Comparison of ENCODE assay signal across 19 cellular contexts in genomic region chr16:11377156-11377555, GRCh38.
"Had no signal": no experiment of that assay in that cellular context is flagged by ENCODE, and none has a peak within 500 bp of the region (broad histone marks: within the 10 kb centered on the region; RNA-seq: fewer than 3 reads in every experiment).

No MANE protein-coding gene starts in this region.

- DNase-seq: dermis blood vessel endothelial cell; dorsolateral prefrontal cortex; effector CD4-positive, alpha-beta T cell; effector memory CD4-positive, alpha-beta T cell; foreskin melanocyte; gastrocnemius medialis; glutamatergic neuron; head of caudate nucleus; heart right ventricle; hippocampal formation; left cardiac atrium; left lung; left ventricle myocardium superior; lower lobe of right lung; mesendoderm; midbrain; naive thymus-derived CD4-positive, alpha-beta T cell had no signal

- H3K27ac ChIP-seq: coronary artery, dorsolateral prefrontal cortex, esophagus muscularis mucosa, gastrocnemius medialis, heart right ventricle, left lung, lower lobe of right lung had no signal

- H3K4me1 ChIP-seq: esophagus muscularis mucosa, gastrocnemius medialis, lower lobe of right lung had no signal

- H3K9me3 ChIP-seq: esophagus muscularis mucosa, gastrocnemius medialis, heart right ventricle, left lung, lower lobe of right lung had no signal

- ATAC-seq: gastrocnemius medialis; heart right ventricle; left cardiac atrium; left lung; left ventricle myocardium superior; lower lobe of right lung; naive thymus-derived CD4-positive, alpha-beta T cell had no signal

- H3K4me3 ChIP-seq: coronary artery, dorsolateral prefrontal cortex, esophagus muscularis mucosa, gastrocnemius medialis, heart right ventricle, left lung, lower lobe of right lung had no signal

- H3K27me3 ChIP-seq: dorsolateral prefrontal cortex, esophagus muscularis mucosa, gastrocnemius medialis, heart right ventricle, left lung had no signal

- H3K36me3 ChIP-seq: esophagus muscularis mucosa, gastrocnemius medialis, heart right ventricle, left lung, lower lobe of right lung had no signal
